Comparison of ENCODE assay signal across 22 cellular contexts in genomic region chr3:99094611-99095010, GRCh38.
"Had no signal": no experiment of that assay in that cellular context is flagged by ENCODE, and none has a peak within 500 bp of the region (broad histone marks: within the 10 kb centered on the region; RNA-seq: fewer than 3 reads in every experiment).

No MANE protein-coding gene starts in this region.

- H3K4me2 ChIP-seq: KMS-11 had no signal

- ATAC-seq: activated T-cell treated with anti-CD3 and anti-CD28 coated beads, Interleukin-2, amount 50 U/mL, for 4 hours; PC-3; T-cell had no signal

- DNase-seq: activated CD4-positive, alpha-beta memory T cell treated with anti-CD3 and anti-CD28 coated beads for 36 hours; activated CD4-positive, alpha-beta T cell treated with anti-CD3 and anti-CD28 coated beads, Interleukin-2, amount 10 ng/mL, durations not matched to agents 7 days and 5 days; activated CD4-positive, CD25-positive, alpha-beta regulatory T cell; activated CD8-positive, alpha-beta memory T cell treated with anti-CD3 and anti-CD28 coated beads for 24 hours; activated effector memory CD4-positive, alpha-beta T cell treated with anti-CD3 and anti-CD28 coated beads, Interleukin-2, amount 50 U/mL, for 16 hours; activated naive CD4-positive, alpha-beta T cell treated with Interleukin-2 at 50 U/mL for 16 hours; activated T-cell treated with anti-CD3 and anti-CD28 coated beads, Interleukin-2, amount 50 U/mL, for 4 hours; amygdala; MV-4-11; NCI-H1092 treated with DMSO at 0.1 percent for 48 hours; NCI-H1436; NCI-H1694 treated with DMSO at 0.1 percent for 48 hours; NCI-H2081; NCI-H510A treated with DMSO at 0.1 percent for 48 hours; NCI-H69; PC-3; SHP77 treated with DMSO at 0.1 percent for 48 hours; T-cell; T-helper 2 cell; T1000 had no signal

- H3K27ac ChIP-seq: KMS-11, VCaP had no signal
